ENCODE assay signal across 1 cellular context in the genomic region with DNA sequence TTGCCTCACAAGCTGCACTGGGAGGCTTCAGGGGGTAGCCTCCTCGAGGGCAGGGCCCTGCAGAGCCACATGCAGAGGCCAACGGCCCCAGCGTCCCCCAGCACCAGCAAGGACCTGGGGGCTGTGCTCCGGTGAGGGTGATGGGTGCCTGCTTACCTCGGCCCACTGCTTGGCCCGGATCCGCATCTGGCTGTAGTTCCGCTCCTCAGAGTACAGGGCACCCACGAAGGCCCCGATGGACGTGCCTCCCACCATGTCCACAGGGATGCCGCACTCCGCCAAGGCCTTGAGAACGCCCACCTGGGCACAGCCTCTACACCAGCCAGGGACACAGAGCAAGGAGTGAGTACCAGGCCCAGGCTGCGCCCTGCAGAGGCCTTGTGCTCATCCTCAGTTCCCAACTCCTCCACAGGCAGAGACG.
TF ChIP-seq lines count a peak whose summit lies in the region.

No MANE protein-coding gene starts in this region.

TF ChIP-seq in HepG2, 621 proteins besides CTCF, POLR2A, EP300 and RAD21:
- TF ChIP-seq ZBTB20 (CRISPR knock-in tag; IDR thresholded peaks at IDR 0.05; ENCODE audit: borderline replicate concordance, low read depth) (no peak), NBN (conservative IDR thresholded peaks at IDR 0.05) (no peak), POLR2AphosphoS5 (IDR thresholded peaks at IDR 0.05; ENCODE audit: low read depth, low read length) (peak; percentile 2; the same call in 1 of the 2 replicates), ZNF326 (CRISPR knock-in tag; IDR thresholded peaks at IDR 0.05; ENCODE audit: borderline replicate concordance) (no peak), PITX1 (CRISPR knock-in tag; IDR thresholded peaks at IDR 0.05) (no peak), ZNF569 (CRISPR knock-in tag; IDR thresholded peaks at IDR 0.05; ENCODE audit: borderline replicate concordance) (no peak), ZC3H13 (CRISPR knock-in tag; IDR thresholded peaks at IDR 0.05) (peak; percentile 79)
- TF ChIP-seq, protein P1, sequence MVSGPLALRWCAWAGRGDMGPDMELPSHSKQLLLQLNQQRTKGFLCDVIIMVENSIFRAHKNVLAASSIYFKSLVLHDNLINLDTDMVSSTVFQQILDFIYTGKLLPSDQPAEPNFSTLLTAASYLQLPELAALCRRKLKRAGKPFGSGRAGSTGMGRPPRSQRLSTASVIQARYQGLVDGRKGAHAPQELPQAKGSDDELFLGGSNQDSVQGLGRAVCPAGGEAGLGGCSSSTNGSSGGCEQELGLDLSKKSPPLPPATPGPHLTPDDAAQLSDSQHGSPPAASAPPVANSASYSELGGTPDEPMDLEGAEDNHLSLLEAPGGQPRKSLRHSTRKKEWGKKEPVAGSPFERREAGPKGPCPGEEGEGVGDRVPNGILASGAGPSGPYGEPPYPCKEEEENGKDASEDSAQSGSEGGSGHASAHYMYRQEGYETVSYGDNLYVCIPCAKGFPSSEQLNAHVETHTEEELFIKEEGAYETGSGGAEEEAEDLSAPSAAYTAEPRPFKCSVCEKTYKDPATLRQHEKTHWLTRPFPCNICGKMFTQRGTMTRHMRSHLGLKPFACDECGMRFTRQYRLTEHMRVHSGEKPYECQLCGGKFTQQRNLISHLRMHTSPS (CRISPR knock-in tag; IDR thresholded peaks at IDR 0.05; ENCODE audit: low read depth) = no peak
- TF ChIP-seq, protein P2, sequence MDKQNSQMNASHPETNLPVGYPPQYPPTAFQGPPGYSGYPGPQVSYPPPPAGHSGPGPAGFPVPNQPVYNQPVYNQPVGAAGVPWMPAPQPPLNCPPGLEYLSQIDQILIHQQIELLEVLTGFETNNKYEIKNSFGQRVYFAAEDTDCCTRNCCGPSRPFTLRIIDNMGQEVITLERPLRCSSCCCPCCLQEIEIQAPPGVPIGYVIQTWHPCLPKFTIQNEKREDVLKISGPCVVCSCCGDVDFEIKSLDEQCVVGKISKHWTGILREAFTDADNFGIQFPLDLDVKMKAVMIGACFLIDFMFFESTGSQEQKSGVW (CRISPR knock-in tag; IDR thresholded peaks at IDR 0.05; ENCODE audit: borderline replicate concordance) = no peak
- TF ChIP-seq, protein P3, sequence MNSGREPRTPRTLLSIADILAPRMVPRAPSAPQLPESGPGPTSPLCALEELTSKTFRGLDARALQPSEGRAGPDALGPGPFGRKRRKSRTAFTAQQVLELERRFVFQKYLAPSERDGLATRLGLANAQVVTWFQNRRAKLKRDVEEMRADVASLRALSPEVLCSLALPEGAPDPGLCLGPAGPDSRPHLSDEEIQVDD (CRISPR knock-in tag; IDR thresholded peaks at IDR 0.05; ENCODE audit: borderline replicate concordance) = 0 out of 2 replicates have a peak, but pooled peaks have one; percentile 52
- TF ChIP-seq, protein P4, sequence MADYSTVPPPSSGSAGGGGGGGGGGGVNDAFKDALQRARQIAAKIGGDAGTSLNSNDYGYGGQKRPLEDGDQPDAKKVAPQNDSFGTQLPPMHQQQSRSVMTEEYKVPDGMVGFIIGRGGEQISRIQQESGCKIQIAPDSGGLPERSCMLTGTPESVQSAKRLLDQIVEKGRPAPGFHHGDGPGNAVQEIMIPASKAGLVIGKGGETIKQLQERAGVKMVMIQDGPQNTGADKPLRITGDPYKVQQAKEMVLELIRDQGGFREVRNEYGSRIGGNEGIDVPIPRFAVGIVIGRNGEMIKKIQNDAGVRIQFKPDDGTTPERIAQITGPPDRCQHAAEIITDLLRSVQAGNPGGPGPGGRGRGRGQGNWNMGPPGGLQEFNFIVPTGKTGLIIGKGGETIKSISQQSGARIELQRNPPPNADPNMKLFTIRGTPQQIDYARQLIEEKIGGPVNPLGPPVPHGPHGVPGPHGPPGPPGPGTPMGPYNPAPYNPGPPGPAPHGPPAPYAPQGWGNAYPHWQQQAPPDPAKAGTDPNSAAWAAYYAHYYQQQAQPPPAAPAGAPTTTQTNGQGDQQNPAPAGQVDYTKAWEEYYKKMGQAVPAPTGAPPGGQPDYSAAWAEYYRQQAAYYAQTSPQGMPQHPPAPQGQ (CRISPR knock-in tag; IDR thresholded peaks at IDR 0.05; ENCODE audit: borderline replicate concordance) = no peak
- TF ChIP-seq, protein P5, sequence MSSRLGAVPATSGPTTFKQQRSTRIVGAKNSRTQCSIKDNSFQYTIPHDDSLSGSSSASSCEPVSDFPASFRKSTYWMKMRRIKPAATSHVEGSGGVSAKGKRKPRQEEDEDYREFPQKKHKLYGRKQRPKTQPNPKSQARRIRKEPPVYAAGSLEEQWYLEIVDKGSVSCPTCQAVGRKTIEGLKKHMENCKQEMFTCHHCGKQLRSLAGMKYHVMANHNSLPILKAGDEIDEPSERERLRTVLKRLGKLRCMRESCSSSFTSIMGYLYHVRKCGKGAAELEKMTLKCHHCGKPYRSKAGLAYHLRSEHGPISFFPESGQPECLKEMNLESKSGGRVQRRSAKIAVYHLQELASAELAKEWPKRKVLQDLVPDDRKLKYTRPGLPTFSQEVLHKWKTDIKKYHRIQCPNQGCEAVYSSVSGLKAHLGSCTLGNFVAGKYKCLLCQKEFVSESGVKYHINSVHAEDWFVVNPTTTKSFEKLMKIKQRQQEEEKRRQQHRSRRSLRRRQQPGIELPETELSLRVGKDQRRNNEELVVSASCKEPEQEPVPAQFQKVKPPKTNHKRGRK (CRISPR knock-in tag; IDR thresholded peaks at IDR 0.05) = no peak
TF ChIP-seq in HepG2: peak in this region for 3.
